ENCODE assay signal across 8 cellular contexts in genomic region chr1:212557739-212558664, GRCh38. TPM values are rescaled to one million over a fixed set of nuclear protein-coding genes. Genes with fewer than 3 reads are reported as not detected.
DNase-seq lines count a peak whose midpoint lies in the region; ATAC-seq and TF ChIP-seq lines count a peak whose summit lies in the region.

No MANE protein-coding gene starts in this region.

- intact Hi-C loops in IMR-90 (cut with micrococcal nuclease), result loop anchor here (5.0 kb wide), 2 partner anchors 36 to 81 kb away; no protein-coding TSS in a partner anchor

- peak overlapping the region; percentile 35 for H2BK5ac ChIP-seq in IMR-90 (ENCODE audit: low read depth, low read length, poor library complexity, severe bottlenecking)

- peak overlapping the region; percentile 71; the same call in 2 of the 3 replicates for H2BK15ac ChIP-seq in IMR-90 (ENCODE audit: low read depth, low read length)

- ATAC-seq in GM21515 (IDR thresholded peaks at IDR 0.05; ENCODE audit: unreplicated experiment) (peak; percentile 32), IMR-90 (ENCODE audit: low read depth) (peak; percentile 44)

- H3K9me3 ChIP-seq in IMR-90 (ENCODE audit: control insufficient read depth, insufficient read depth, low read length), result no peaks in the 10 kb centered on the region; the same call in 1 of the 2 replicates
- H3K9me3 ChIP-seq in iPS DF 6.9 (ENCODE audit: control insufficient read depth, insufficient read depth, low read length), result no peaks in the 10 kb centered on the region

- peak overlapping the region; percentile 77; the same call in 1 of the 2 replicates for H2AK5ac ChIP-seq in IMR-90 (ENCODE audit: low read depth, low read length)

- no peaks in the 10 kb centered on the region for H3K36me3 ChIP-seq in IMR-90 (ENCODE audit: control insufficient read depth, insufficient read depth, low read length)
- H3K36me3 ChIP-seq in iPS DF 6.9 (ENCODE audit: control insufficient read depth, insufficient read depth, low read length), result no peaks in the 10 kb centered on the region

- H3K4me3 ChIP-seq in IMR-90 (ENCODE audit: insufficient read depth, low read depth, low read length) (peak overlapping the region; percentile 56), iPS DF 6.9 (ENCODE audit: low read length) (peak overlapping the region; percentile 69), skeletal muscle cell (ENCODE audit: low read depth, low read length) (peak overlapping the region; percentile 59)

- CTCF ChIA-PET in IMR-90 (lab: Yijun Ruan, JAX), result interaction anchor here (0.5 kb wide), 1 partner anchor 21 kb away, joined by 4 read pairs; no protein-coding TSS in a partner anchor

- peak overlapping the region; percentile 70 for H3K14ac ChIP-seq in IMR-90 (replicated peaks; ENCODE audit: low read depth, low read length)

- peak overlapping the region; percentile 69 for H3K9ac ChIP-seq in IMR-90 (ENCODE audit: low read depth, low read length)

- 0 out of 2 replicates have a peak overlapping the region, but pooled peaks have one; percentile 39 for H3K56ac ChIP-seq in IMR-90 (ENCODE audit: extremely low read depth, insufficient read depth, low read length)

- peaks cover 9% of the 10 kb centered on the region for H3K9me1 ChIP-seq in IMR-90 (ENCODE audit: insufficient read depth, low read length)

- peak overlapping the region; percentile 44 for H3K23ac ChIP-seq in IMR-90 (ENCODE audit: low read depth, low read length)

- no peak; the same call in 1 of the 2 replicates for TF ChIP-seq POLR2A in IMR-90 (IDR thresholded peaks at IDR 0.05; ENCODE audit: low read depth, low read length)

- no peaks in the 10 kb centered on the region for H3K27me3 ChIP-seq in IMR-90 (ENCODE audit: control insufficient read depth, insufficient read depth, low read length)
- H3K27me3 ChIP-seq in iPS DF 6.9 (ENCODE audit: control insufficient read depth, insufficient read depth, low read length), result no peaks in the 10 kb centered on the region

- H2BK120ac ChIP-seq in IMR-90 (ENCODE audit: low read depth, low read length), result peak overlapping the region; percentile 78

- peak overlapping the region; percentile 73 for H3K27ac ChIP-seq in IMR-90 (ENCODE audit: insufficient read depth, low read length)
- no peak overlapping the region for H3K27ac ChIP-seq in iPS DF 6.9 (ENCODE audit: low read length)

- dilution Hi-C loops in IMR-90 (cut with HindIII; ENCODE audit: low sequenced_read_pairs, unreplicated experiment), result no loop called here

- peak overlapping the region; percentile 75 for H3K4me2 ChIP-seq in IMR-90 (ENCODE audit: low read depth, low read length)

- POLR2A ChIA-PET in IMR-90 (lab: Charles Lee; ENCODE audit: unreplicated experiment), result no interaction called here

- peak overlapping the region; percentile 87 for H2AK9ac ChIP-seq in IMR-90 (replicated peaks; ENCODE audit: low read depth, low read length, poor library complexity)

- no peak for TF ChIP-seq RAD21 in IMR-90 (IDR thresholded peaks at IDR 0.05; ENCODE audit: low read length)

- in situ Hi-C loops in IMR-90 (cut with MboI; ENCODE audit: low sequenced_read_pairs), result no loop called here

- H3K4me1 ChIP-seq in IMR-90 (ENCODE audit: control insufficient read depth, insufficient read depth, low read length) (peaks cover 9% of the 10 kb centered on the region), iPS DF 6.9 (ENCODE audit: control insufficient read depth, insufficient read depth, low read length) (no peaks in the 10 kb centered on the region; the same call in 1 of the 2 replicates)

- peak overlapping the region; percentile 51; the same call in 1 of the 2 replicates for H3K18ac ChIP-seq in IMR-90 (ENCODE audit: low read depth, low read length)

- H4K5ac ChIP-seq in IMR-90 (ENCODE audit: low read depth, low read length), result peak overlapping the region; percentile 80

- H3K79me1 ChIP-seq in IMR-90 (ENCODE audit: low read depth in 1 of 2, low read length in 2 of 2), result peaks cover 0 to 7% of the 10 kb centered on the region in 2 experiments; a peak in 1 of 4 replicates

- peak overlapping the region; percentile 71 for H4K91ac ChIP-seq in IMR-90 (ENCODE audit: insufficient read depth, low read depth, low read length)

- H4K20me1 ChIP-seq in IMR-90 (ENCODE audit: insufficient read depth, low read length), result no peaks in the 10 kb centered on the region

- H3K4ac ChIP-seq in IMR-90 (ENCODE audit: low read depth, low read length), result peak overlapping the region; percentile 75

- 21% methylated on average over 37 of the region's 45 CpGs; no CpG with 5 or more reads in 1 of the 2 experiments for WGBS in IMR-90 (ENCODE audit: extremely low coverage in 2 of 2, insufficient read length in 1 of 2), 2 experiments
- WGBS in iPS DF 6.9 (ENCODE audit: insufficient coverage, insufficient read length), result 100% methylated on average over 2 of the region's 45 CpGs

- TF ChIP-seq CTCF in IMR-90 (conservative IDR thresholded peaks at IDR 0.05; ENCODE audit: low read depth, low read length), result no peak

- DNase-seq in DMS53 treated with DMSO at 0.1 percent for 48 hours (lab: John Stamatoyannopoulos, UW; ENCODE audit: unreplicated experiment), result peak; percentile 43
- DNase-seq in IMR-90, result peak; percentile 8
- DNase-seq in astrocyte of the hippocampus (ENCODE audit: low read depth, low spot score), result peak; percentile 72
- no peak for DNase-seq in iPS DF 6.9 (ENCODE audit: low read depth, low spot score)
- DNase-seq in skeletal muscle cell (ENCODE audit: low read depth), result no peak
- DNase-seq in glomerular visceral epithelial cell (ENCODE audit: extremely low spot score), result no peak
- DNase-seq in pons (ENCODE audit: low spot score), result no peak

- H2BK20ac ChIP-seq in IMR-90 (ENCODE audit: low read depth, low read length), result peak overlapping the region; percentile 55; the same call in 1 of the 2 replicates

- H4K8ac ChIP-seq in IMR-90 (ENCODE audit: low read depth in 2 of 2, low read length in 2 of 2), result peak overlapping the region; percentile 88 to 95

- BruUV-seq in IMR-90 (replicated peaks; lab: Mats Ljungman, UMichigan), result no TSS peak

- H2AFZ ChIP-seq in IMR-90 (replicated peaks; ENCODE audit: low read length, poor library complexity), result peak overlapping the region; percentile 93

TF ChIP-seq in IMR-90, 13 proteins besides CTCF, POLR2A, EP300 and RAD21:
- TF ChIP-seq, protein P1, sequence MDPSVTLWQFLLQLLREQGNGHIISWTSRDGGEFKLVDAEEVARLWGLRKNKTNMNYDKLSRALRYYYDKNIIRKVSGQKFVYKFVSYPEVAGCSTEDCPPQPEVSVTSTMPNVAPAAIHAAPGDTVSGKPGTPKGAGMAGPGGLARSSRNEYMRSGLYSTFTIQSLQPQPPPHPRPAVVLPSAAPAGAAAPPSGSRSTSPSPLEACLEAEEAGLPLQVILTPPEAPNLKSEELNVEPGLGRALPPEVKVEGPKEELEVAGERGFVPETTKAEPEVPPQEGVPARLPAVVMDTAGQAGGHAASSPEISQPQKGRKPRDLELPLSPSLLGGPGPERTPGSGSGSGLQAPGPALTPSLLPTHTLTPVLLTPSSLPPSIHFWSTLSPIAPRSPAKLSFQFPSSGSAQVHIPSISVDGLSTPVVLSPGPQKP (IDR thresholded peaks at IDR 0.05; ENCODE audit: borderline replicate concordance, low read depth, low read length), result no peak
- no peak for TF ChIP-seq CEBPB (IDR thresholded peaks at IDR 0.05; ENCODE audit: low read depth, low read length)
- no peak for TF ChIP-seq NFE2L2 (IDR thresholded peaks at IDR 0.05; ENCODE audit: low read depth, low read length)
- TF ChIP-seq MXI1 (IDR thresholded peaks at IDR 0.05; ENCODE audit: borderline replicate concordance, low read depth, low read length), result no peak
- TF ChIP-seq BHLHE40 (IDR thresholded peaks at IDR 0.05; ENCODE audit: low read depth, low read length), result no peak
- TF ChIP-seq RCOR1 (IDR thresholded peaks at IDR 0.05; ENCODE audit: insufficient replicate concordance, low read length), result no peak
- TF ChIP-seq MAFK (IDR thresholded peaks at IDR 0.05; ENCODE audit: low read depth, low read length), result peak; percentile 62

RNA-seq across cellular contexts. Expression of gene ATF3, which starts 50.6 kb away (rescaled TPM):
- total RNA-seq in IMR-90 (2012; rRNA removed), result 9.9 and 15.0 TPM in 2 replicates
- 12.3 and 17.9 TPM in 2 replicates for polyA plus RNA-seq in IMR-90 (2012; rRNA removed)
- 13.7 and 26.0 TPM in 2 replicates for polyA plus RNA-seq in IMR-90 (2012; cell fraction: cytosol; rRNA removed)
- 98.0 and 356 TPM in 2 replicates for polyA plus RNA-seq in IMR-90 (2012; cell fraction: nucleus; rRNA removed; ENCODE audit: low replicate concordance)

Comparison
In these comparisons a context has a peak if more than half of its experiments do, and no peak if none do; other contexts are left out.
1. DNase-seq: peak in DMS53 treated with DMSO at 0.1 percent for 48 hours (single experiment), IMR-90 (single experiment) and astrocyte of the hippocampus (single experiment); none in iPS DF 6.9 (single experiment), skeletal muscle cell (single experiment), glomerular visceral epithelial cell (single experiment) and pons (single experiment).
2. Peak in every context shown above with its lines, with median percentiles within 50 percentile points of each other: H3K4me3 ChIP-seq.